15 cellular contexts compared by ENCODE assay signal in the genomic region with DNA sequence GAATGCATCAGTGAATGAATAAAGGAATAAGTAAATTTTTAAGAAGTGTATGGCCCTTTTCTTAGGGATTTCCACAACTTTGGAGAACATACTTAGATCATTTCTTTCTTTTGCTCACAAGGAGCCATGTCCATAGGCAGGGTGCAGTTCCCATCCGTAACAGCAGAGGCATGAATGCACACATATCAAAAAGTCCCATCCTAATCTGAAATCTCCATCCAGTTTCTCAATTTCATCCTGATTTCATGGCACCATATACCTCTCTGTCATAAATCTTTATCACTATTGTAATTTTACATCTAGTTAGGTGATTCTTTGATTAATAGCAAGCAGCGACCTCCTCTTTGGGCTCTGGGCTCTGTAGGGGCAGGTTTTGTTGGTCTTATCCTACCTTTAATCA.
DNase-seq lines count a peak whose midpoint lies in the region; ATAC-seq, FAIRE-seq and TF ChIP-seq lines count a peak whose summit lies in the region.
"Had no signal": no experiment of that assay in that cellular context is flagged by ENCODE, and none has a peak within 500 bp of the region (broad histone marks: within the 10 kb centered on the region; RNA-seq: fewer than 3 reads in every experiment).

No MANE protein-coding gene starts in this region.

- no peaks in the 10 kb centered on the region for H3K36me3 ChIP-seq in astrocyte (ENCODE audit: insufficient read depth, low read length)
- H3K36me3 ChIP-seq in kidney (ENCODE audit: control insufficient read depth in 1 of 2, insufficient read depth in 2 of 2, low read length in 2 of 2) = no peaks in the 10 kb centered on the region

- no peak for ATAC-seq in esophagus mucosa

- no peaks in the 10 kb centered on the region for H3K79me2 ChIP-seq in astrocyte (ENCODE audit: insufficient read depth, low read length)

- no peaks in the 10 kb centered on the region for H3K36me3 Mint-ChIP-seq in astrocyte (ENCODE audit: low read depth, unreplicated experiment)

- peaks cover 48% of the 10 kb centered on the region for H3K27me3 Mint-ChIP-seq in astrocyte (ENCODE audit: low read depth, unreplicated experiment)

- H3K4me2 ChIP-seq in astrocyte (ENCODE audit: low read length) = no peak overlapping the region

- no peak overlapping the region for H3K4me3 Mint-ChIP-seq in astrocyte (ENCODE audit: unreplicated experiment)
- H3K4me3 Mint-ChIP-seq: activated CD4-positive, alpha-beta memory T cell treated with anti-CD3 and anti-CD28 coated beads, Interleukin-2, amount 10 ng/mL, durations not matched to agents 7 days and 5 days had no signal

- no peak overlapping the region for H3K27ac ChIP-seq in astrocyte (ENCODE audit: low read depth, low read length)
- H3K27ac ChIP-seq in kidney (ENCODE audit: low read depth in 2 of 2, low read length in 2 of 2) = no peak overlapping the region
- H3K27ac ChIP-seq: SK-N-MC had no signal

- FAIRE-seq in astrocyte (lab: Jason Lieb, UNC) (no peak), kidney (lab: Jason Lieb, UNC) (no peak)

- H4K20me1 ChIP-seq in astrocyte (ENCODE audit: insufficient read depth, low read length) = no peaks in the 10 kb centered on the region

- H3K9me3 Mint-ChIP-seq in astrocyte (ENCODE audit: unreplicated experiment) = no peaks in the 10 kb centered on the region
- H3K9me3 Mint-ChIP-seq: activated CD4-positive, alpha-beta memory T cell treated with anti-CD3 and anti-CD28 coated beads, Interleukin-2, amount 10 ng/mL, durations not matched to agents 7 days and 5 days had no signal

- intact Hi-C loops in kidney (cut with DNase I) = no loop called here

- H3K4me1 ChIP-seq in astrocyte (ENCODE audit: insufficient read depth, low read length) (no peaks in the 10 kb centered on the region), kidney (ENCODE audit: control insufficient read depth in 1 of 2, insufficient read depth in 1 of 2, low read depth in 1 of 2, low read length in 2 of 2) (no peaks in the 10 kb centered on the region)

- H3K27me3 ChIP-seq in astrocyte (ENCODE audit: insufficient read depth, low read length) = peaks cover 11% of the 10 kb centered on the region

- H3K4me3 ChIP-seq in AG09309 (ENCODE audit: control insufficient read depth, low read depth, low read length) = no peak overlapping the region
- no peak overlapping the region for H3K4me3 ChIP-seq in GM12875 (ENCODE audit: low read depth, low read length)
- no peak overlapping the region for H3K4me3 ChIP-seq in astrocyte (ENCODE audit: insufficient read depth, low read depth, low read length)
- no peak overlapping the region for H3K4me3 ChIP-seq in kidney (ENCODE audit: low read length in 2 of 2)
- H3K4me3 ChIP-seq: SK-N-MC had no signal

- no peaks in the 10 kb centered on the region for H3K4me1 Mint-ChIP-seq in astrocyte (ENCODE audit: low read depth, unreplicated experiment)
- H3K4me1 Mint-ChIP-seq: activated CD4-positive, alpha-beta memory T cell treated with anti-CD3 and anti-CD28 coated beads, Interleukin-2, amount 10 ng/mL, durations not matched to agents 7 days and 5 days had no signal

- H2AFZ ChIP-seq in astrocyte (ENCODE audit: low read depth, low read length) = no peak overlapping the region

- H3K27ac Mint-ChIP-seq in astrocyte (ENCODE audit: unreplicated experiment) = no peak overlapping the region
- H3K27ac Mint-ChIP-seq: activated CD4-positive, alpha-beta memory T cell treated with anti-CD3 and anti-CD28 coated beads, Interleukin-2, amount 10 ng/mL, durations not matched to agents 7 days and 5 days had no signal

- DNase-seq in AG09309 (ENCODE audit: low read depth) (no peak), astrocyte (ENCODE audit: low read depth) (no peak), kidney (no peak), G401 (ENCODE audit: low spot score) (no peak), NCI-H510A treated with DMSO at 0.1 percent for 48 hours (lab: John Stamatoyannopoulos, UW) (no peak), NCI-H526 treated with DMSO at 0.1 percent for 48 hours (lab: John Stamatoyannopoulos, UW) (no peak)
- DNase-seq: activated CD4-positive, alpha-beta memory T cell treated with anti-CD3 and anti-CD28 coated beads, Interleukin-2, amount 10 ng/mL, durations not matched to agents 7 days and 5 days; COR-L47; foreskin melanocyte; mesenchymal stem cell; NCI-H1930; stimulated activated CD8-positive, alpha-beta memory T cell treated with anti-CD3 and anti-CD28 coated beads, Interleukin-4, amount 100 ng/mL, for 48 hours had no signal

- H3K9me3 ChIP-seq in astrocyte (ENCODE audit: insufficient read depth, low read depth, low read length) = no peaks in the 10 kb centered on the region
- no peaks in the 10 kb centered on the region for H3K9me3 ChIP-seq in kidney (ENCODE audit: control insufficient read depth in 1 of 2, low read length in 2 of 2)

- H3K9ac ChIP-seq in astrocyte (ENCODE audit: low read length) = no peak overlapping the region
- no peak overlapping the region for H3K9ac ChIP-seq in kidney (ENCODE audit: low read length in 2 of 2)

- peak; percentile 31 for TF ChIP-seq CTCF in AG09309 (IDR thresholded peaks at IDR 0.05; ENCODE audit: control insufficient read depth, insufficient read depth, low read depth, low read length, missing control alignments)
- TF ChIP-seq CTCF in GM12875 (IDR thresholded peaks at IDR 0.05; ENCODE audit: borderline replicate concordance, insufficient read depth, low read depth, low read length) = peak; percentile 55; the same call in 1 of the 2 replicates
- peak; percentile 53 for TF ChIP-seq CTCF in astrocyte (IDR thresholded peaks at IDR 0.05; ENCODE audit: insufficient read depth, low read depth, low read length)
- peak; percentile 20 for TF ChIP-seq CTCF in kidney (IDR thresholded peaks at IDR 0.05; ENCODE audit: borderline replicate concordance, extremely low read depth, insufficient read depth)

- in situ Hi-C loops in G401 (cut with HindIII; ENCODE audit: low sequenced_read_pairs) = no loop called here
